ENCODE assay signal across 11 cellular contexts in the genomic region with DNA sequence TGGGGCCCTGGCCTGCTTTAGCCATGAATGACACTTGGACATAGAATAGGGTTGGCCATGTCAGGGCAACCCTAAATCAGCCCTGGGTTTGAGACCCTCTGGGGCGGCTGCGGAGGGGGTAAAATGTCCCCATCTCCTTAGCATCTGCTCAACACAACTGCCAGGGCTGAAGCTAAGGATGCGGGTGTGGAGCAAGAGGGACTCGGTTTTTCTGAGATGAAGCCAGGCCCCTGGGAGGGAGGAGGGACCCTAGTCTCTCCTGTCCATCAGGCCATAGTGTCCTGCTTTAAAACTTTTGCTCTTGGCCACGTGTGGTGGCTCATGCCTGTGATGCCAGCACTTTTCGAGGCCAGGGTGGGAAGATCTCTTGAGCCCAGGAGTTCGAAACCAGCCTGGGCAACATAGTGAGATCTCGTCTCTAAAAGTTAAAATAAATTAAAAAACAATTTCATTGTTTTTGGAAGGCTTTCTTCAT. TPM values are rescaled to one million over a fixed set of nuclear protein-coding genes. Genes with fewer than 3 reads are reported as not detected.
DNase-seq lines count a peak whose midpoint lies in the region; ATAC-seq and TF ChIP-seq lines count a peak whose summit lies in the region.
"Had no signal": no experiment of that assay in that cellular context is flagged by ENCODE, and none has a peak within 500 bp of the region (broad histone marks: within the 10 kb centered on the region; RNA-seq: fewer than 3 reads in every experiment).

No MANE protein-coding gene starts in this region.

- 72 to 80% methylated on average over 8 of the region's 8 CpGs for WGBS in tibial nerve, 2 donors

- no peaks in the 10 kb centered on the region for H3K36me3 ChIP-seq in colonic mucosa
- H3K36me3 ChIP-seq in tibial nerve: peaks cover 0 to 36% (median 0%) of the 10 kb centered on the region in 3 donors

- H3K9ac ChIP-seq in colonic mucosa (ENCODE audit: low read depth in 2 of 2, low read length in 2 of 2): peak overlapping the region in 1 of 2 donors; percentile 70

- no peak for ATAC-seq in T-cell (replicated peaks in 1 of 4)

- peaks cover 4% of the 10 kb centered on the region for H3K36me3 Mint-ChIP-seq in T-helper 2 cell treated with Interferon-gamma antibody and Interleukin-4, amounts not matched to agents 5 μg/mL and 100 μg/mL, for 36 hours (ENCODE audit: low read depth)
- H3K36me3 Mint-ChIP-seq in nephron (ENCODE audit: low read depth) (peaks cover under 1% of the 10 kb centered on the region), T-cell (no peaks in the 10 kb centered on the region)

- no peaks in the 10 kb centered on the region for H3K9me3 ChIP-seq in colonic mucosa
- no peaks in the 10 kb centered on the region for H3K9me3 ChIP-seq in tibial nerve

- TF ChIP-seq EP300 in tibial nerve (IDR thresholded peaks at IDR 0.05): no peak

- peak overlapping the region; percentile 86 for H3K4me3 Mint-ChIP-seq in T-helper 2 cell treated with Interferon-gamma antibody and Interleukin-4, amounts not matched to agents 5 μg/mL and 100 μg/mL, for 36 hours
- H3K4me3 Mint-ChIP-seq in nephron (peak overlapping the region; percentile 25 to 92 (median 90)), T-cell (peak overlapping the region in 1 of 3 donors; percentile 74)

- H3K27ac Mint-ChIP-seq in T-helper 2 cell treated with Interferon-gamma antibody and Interleukin-4, amounts not matched to agents 5 μg/mL and 100 μg/mL, for 36 hours: no peak overlapping the region
- no peak overlapping the region for H3K27ac Mint-ChIP-seq in nephron
- no peak overlapping the region for H3K27ac Mint-ChIP-seq in T-cell
- H3K27ac Mint-ChIP-seq: activated naive CD8-positive, alpha-beta T cell had no signal

- H3K27ac ChIP-seq in colonic mucosa: peak overlapping the region; percentile 1
- H3K27ac ChIP-seq in tibial nerve: peak overlapping the region; percentile 32 to 91 (median 81)

- H3K4me1 ChIP-seq in colonic mucosa (no peaks in the 10 kb centered on the region), tibial nerve (peaks cover 0 to 52% (median 17%) of the 10 kb centered on the region in 4 donors)

- DNase-seq in T-helper 2 cell treated with Interferon-gamma antibody and Interleukin-4, amounts not matched to agents 5 μg/mL and 100 μg/mL, for 36 hours (ENCODE audit: low spot score): no peak
- DNase-seq in T-helper 2 cell: no peak
- no peak for DNase-seq in colonic mucosa
- no peak for DNase-seq in tibial nerve (ENCODE audit: low spot score in 2 of 2)
- no peak for DNase-seq in UCSD-AML1 (lab: John Stamatoyannopoulos, UW; ENCODE audit: unreplicated experiment)
- no peak for DNase-seq in SIG-M5 (lab: John Stamatoyannopoulos, UW)
- no peak for DNase-seq in T-cell

- H3K4me1 Mint-ChIP-seq in T-helper 2 cell treated with Interferon-gamma antibody and Interleukin-4, amounts not matched to agents 5 μg/mL and 100 μg/mL, for 36 hours (ENCODE audit: low read depth): peaks cover 7% of the 10 kb centered on the region
- H3K4me1 Mint-ChIP-seq in nephron (peaks cover 14% of the 10 kb centered on the region), T-cell (peaks cover 10 to 12% (median 12%) of the 10 kb centered on the region in 3 donors)

- CTCF ChIA-PET in T-cell (lab: Charles Lee): interaction anchor here (0.6 to 1.4 kb wide), 7 partner anchors 10 to 223 kb away, joined by 3 to 5 read pairs (median 4); no protein-coding TSS in a partner anchor

- H3K27me3 Mint-ChIP-seq in T-helper 2 cell treated with Interferon-gamma antibody and Interleukin-4, amounts not matched to agents 5 μg/mL and 100 μg/mL, for 36 hours (ENCODE audit: low read depth): peaks cover 3% of the 10 kb centered on the region
- peaks cover 3% of the 10 kb centered on the region for H3K27me3 Mint-ChIP-seq in nephron (ENCODE audit: low read depth)
- H3K27me3 Mint-ChIP-seq in T-cell: peaks cover 0 to 3% of the 10 kb centered on the region in 2 donors
- H3K27me3 Mint-ChIP-seq: activated naive CD8-positive, alpha-beta T cell had no signal

- POLR2A ChIA-PET in T-cell (lab: Charles Lee): interaction anchor here in 1 of 2 donors (0.6 kb wide), 1 partner anchor 168 kb away, joined by 3 read pairs; no protein-coding TSS in a partner anchor

- intact Hi-C loops in colonic mucosa (cut with DNase I): loop anchor here (5.0 kb wide), 1 partner anchor 171 kb away; no protein-coding TSS in a partner anchor

- H3K27me3 ChIP-seq in colonic mucosa (no peaks in the 10 kb centered on the region), tibial nerve (no peaks in the 10 kb centered on the region)

- TF ChIP-seq POLR2A in tibial nerve (IDR thresholded peaks at IDR 0.05): no peak

- TF ChIP-seq CTCF in colonic mucosa (IDR thresholded peaks at IDR 0.05) (no peak), nephron (IDR thresholded peaks at IDR 0.05; ENCODE audit: unreplicated experiment in 3 of 3) (no peak), tibial nerve (IDR thresholded peaks at IDR 0.05) (no peak)

- H3K4me3 ChIP-seq in colonic mucosa: no peak overlapping the region
- H3K4me3 ChIP-seq in tibial nerve: peak overlapping the region in 2 of 4 donors; percentile 50 to 57

- no peaks in the 10 kb centered on the region for H3K9me3 Mint-ChIP-seq in T-helper 2 cell treated with Interferon-gamma antibody and Interleukin-4, amounts not matched to agents 5 μg/mL and 100 μg/mL, for 36 hours
- H3K9me3 Mint-ChIP-seq in nephron (no peaks in the 10 kb centered on the region), T-cell (no peaks in the 10 kb centered on the region)

RNA-seq across cellular contexts. Expression of gene C1R, which starts 0.8 kb away (rescaled TPM):
- total RNA-seq in colonic mucosa: 100 to 1,000 TPM in 1 of 2 donors, 10 to 100 TPM in 1; 40.1 to 104 TPM
- total RNA-seq in tibial nerve: 1,000 to 10,000 TPM in 1 of 4 donors, 100 to 1,000 TPM in 3; 528 to 1,237 (median 593) TPM
- 1 to 10 TPM; 2.2 to 5.9 (median 3.6) TPM for total RNA-seq in T-cell

RNA-seq across cellular contexts. Expression of gene C1RL, which starts 16.0 kb away (rescaled TPM):
- total RNA-seq in colonic mucosa: 10 to 100 TPM; 39.5 to 39.7 TPM
- 100 to 1,000 TPM; 125 to 214 (median 180) TPM for total RNA-seq in tibial nerve
- 10 to 100 TPM; 18.1 to 36.6 (median 30.8) TPM for total RNA-seq in T-cell

RNA-seq across cellular contexts. Expression of gene C1S, which starts 32.5 kb away (rescaled TPM):
- 10 to 100 TPM; 35.8 to 97.2 TPM for total RNA-seq in colonic mucosa
- 1,000 to 10,000 TPM in 1 of 4 donors, 100 to 1,000 TPM in 3; 415 to 1,129 (median 638) TPM for total RNA-seq in tibial nerve
- total RNA-seq in T-cell: 1 to 10 TPM; 1.5 to 5.0 (median 4.5) TPM

RNA-seq across cellular contexts. Expression of gene RBP5, which starts 35.7 kb away (rescaled TPM):
- total RNA-seq in colonic mucosa (1 to 10 TPM; 2.4 to 3.7 TPM), tibial nerve (1 to 10 TPM in 3 of 4 donors, under 1 TPM in 1; 0.78 to 9.9 (median 2.2) TPM), T-cell (under 1 TPM in 3 of 5 donors, not detected in 2; 0.26 to 0.70 (median 0.59) TPM)
- total RNA-seq: H4, mononuclear cell had no signal

RNA-seq across cellular contexts. Expression of gene CLSTN3, which starts 37.1 kb away (rescaled TPM):
- total RNA-seq in colonic mucosa: 10 to 100 TPM; 13.6 to 17.0 TPM
- 100 to 1,000 TPM in 1 of 4 donors, 10 to 100 TPM in 3; 40.0 to 112 (median 79.6) TPM for total RNA-seq in tibial nerve
- 10 to 100 TPM; 29.0 to 50.0 (median 41.5) TPM for total RNA-seq in T-cell

Comparison
In these comparisons a context has a peak if more than half of its experiments do, and no peak if none do; other contexts are left out.
1. RNA of gene C1R, which starts 0.8 kb away (total RNA-seq): 528 to 1,237 TPM in tibial nerve and 40.1 to 104 TPM in colonic mucosa; 2.2 to 5.9 TPM in T-cell; every median in the first group is over 4 times any median in the second.
2. RNA of gene C1S, which starts 32.5 kb away (total RNA-seq): 415 to 1,129 TPM in tibial nerve and 35.8 to 97.2 TPM in colonic mucosa; 1.5 to 5.0 TPM in T-cell; every median in the first group is over 4 times any median in the second.